9 cellular contexts compared by ENCODE assay signal in genomic region chr16:22007159-22007508, GRCh38. TPM values are rescaled to one million over a fixed set of nuclear protein-coding genes. Genes with fewer than 3 reads are reported as not detected.
DNase-seq lines count a peak whose midpoint lies in the region; ATAC-seq and TF ChIP-seq lines count a peak whose summit lies in the region.
"Had no signal": no experiment of that assay in that cellular context is flagged by ENCODE, and none has a peak within 500 bp of the region (broad histone marks: within the 10 kb centered on the region; RNA-seq: fewer than 3 reads in every experiment).

No MANE protein-coding gene starts in this region.

- peaks cover 0 to 17% (median 4%) of the 10 kb centered on the region in 4 donors for H3K4me1 ChIP-seq in Peyer's patch
- H3K4me1 ChIP-seq in esophagus muscularis mucosa, result peaks cover 30 to 45% (median 38%) of the 10 kb centered on the region in 4 donors
- peaks cover 35% of the 10 kb centered on the region for H3K4me1 ChIP-seq in psoas muscle

- DNase-seq in GM12864 (ENCODE audit: low read depth) (no peak), Peyer's patch (no peak), esophagus muscularis mucosa (ENCODE audit: extremely low spot score) (no peak), psoas muscle (no peak), OCI-M1 (lab: John Stamatoyannopoulos, UW) (no peak), amniotic stem cell (lab: John Stamatoyannopoulos, UW) (no peak), HuH-7.5 (ENCODE audit: low spot score) (no peak)

- TF ChIP-seq CTCF in GM12864 (IDR thresholded peaks at IDR 0.05; ENCODE audit: low read depth, low read length, missing control alignments) (no peak), Peyer's patch (IDR thresholded peaks at IDR 0.05) (no peak), esophagus muscularis mucosa (IDR thresholded peaks at IDR 0.05) (no peak), psoas muscle (IDR thresholded peaks at IDR 0.05) (no peak)

- H3K27me3 ChIP-seq in Peyer's patch, result no peaks in the 10 kb centered on the region
- H3K27me3 ChIP-seq in esophagus muscularis mucosa, result no peaks in the 10 kb centered on the region
- H3K27me3 ChIP-seq in psoas muscle (ENCODE audit: insufficient read depth in 3 of 3, low read length in 2 of 3), result no peaks in the 10 kb centered on the region

- H3K4me3 ChIP-seq in GM12864 (ENCODE audit: low read depth, low read length), result peak overlapping the region; percentile 96
- H3K4me3 ChIP-seq in Peyer's patch, result peak overlapping the region; percentile 81 to 99 (median 88)
- peak overlapping the region; percentile 65 to 97 (median 90) for H3K4me3 ChIP-seq in esophagus muscularis mucosa
- H3K4me3 ChIP-seq in psoas muscle, result peak overlapping the region; percentile 99

- H3K27ac ChIP-seq in Peyer's patch, result peak overlapping the region; percentile 75 to 92 (median 80)
- peak overlapping the region; percentile 86 to 93 (median 92) for H3K27ac ChIP-seq in esophagus muscularis mucosa (replicated peaks in 1 of 4)
- peak overlapping the region; percentile 95 for H3K27ac ChIP-seq in psoas muscle

- TF ChIP-seq EP300 in esophagus muscularis mucosa (IDR thresholded peaks at IDR 0.05), result no peak

- 9% methylated on average over 8 of the region's 8 CpGs for WGBS in esophagus muscularis mucosa
- 9 to 11% (median 10%) methylated on average over 8 of the region's 8 CpGs for whole genome bisulfite sequencing in psoas muscle, 3 donors

- H3K36me3 ChIP-seq in Peyer's patch, result no peaks in the 10 kb centered on the region
- H3K36me3 ChIP-seq in esophagus muscularis mucosa, result no peaks in the 10 kb centered on the region
- H3K36me3 ChIP-seq in psoas muscle (ENCODE audit: insufficient read depth in 1 of 2, low read depth in 1 of 2), result no peaks in the 10 kb centered on the region

- TF ChIP-seq POLR2A in Peyer's patch (IDR thresholded peaks at IDR 0.05), result no peak
- TF ChIP-seq POLR2A in esophagus muscularis mucosa (IDR thresholded peaks at IDR 0.05; ENCODE audit: low read depth), result no peak

- no peaks in the 10 kb centered on the region for H3K9me3 ChIP-seq in Peyer's patch
- no peaks in the 10 kb centered on the region for H3K9me3 ChIP-seq in esophagus muscularis mucosa
- no peaks in the 10 kb centered on the region for H3K9me3 ChIP-seq in psoas muscle

- intact Hi-C loops in esophagus muscularis mucosa (cut with DNase I) (no loop called here), psoas muscle (cut with DNase I) (loop anchor here (2.0 to 5.0 kb wide), 2 partner anchors 66 to 290 kb away; partner anchors contain the start of gene POLR3E (in 1 of the 2))

- ATAC-seq in psoas muscle (peak in 2 of 4 donors; percentile 17 to 31), GM21528 (IDR thresholded peaks at IDR 0.05; ENCODE audit: low FRiP score, unreplicated experiment) (no peak)

RNA-seq across cellular contexts. Expression of gene MOSMO, which starts 0.8 kb away (rescaled TPM):
- total RNA-seq in Peyer's patch, result 10 to 100 TPM in 3 of 4 donors, 1 to 10 TPM in 1; 9.9 to 28.0 (median 13.4) TPM
- 10 to 100 TPM; 15.1 to 21.6 (median 17.6) TPM for total RNA-seq in esophagus muscularis mucosa
- 10 to 100 TPM in 2 of 4 donors, 1 to 10 TPM in 2; 7.8 to 13.8 (median 10.5) TPM for total RNA-seq in psoas muscle
- polyA plus RNA-seq in psoas muscle, result 10 to 100 TPM in 2 of 3 donors, 1 to 10 TPM in 1; 6.0 to 21.3 (median 11.3) TPM

RNA-seq across cellular contexts. Expression of gene PDZD9, which starts 6.2 kb away (rescaled TPM):
- total RNA-seq in Peyer's patch (not detected), esophagus muscularis mucosa (not detected), psoas muscle (not detected)
- under 1 TPM in 1 of 3 donors, not detected in 2; 0.08 TPM for polyA plus RNA-seq in psoas muscle
- total RNA-seq: glomerular endothelial cell had no signal

RNA-seq across cellular contexts. Expression of gene UQCRC2, which starts 54.0 kb away (rescaled TPM):
- total RNA-seq in Peyer's patch (100 to 1,000 TPM; 193 to 309 (median 286) TPM), esophagus muscularis mucosa (100 to 1,000 TPM; 147 to 209 (median 186) TPM), psoas muscle (100 to 1,000 TPM; 434 to 716 (median 591) TPM)
- 100 to 1,000 TPM; 288 to 301 (median 294) TPM for polyA plus RNA-seq in psoas muscle
